ENCODE assay signal across 13 cellular contexts in genomic region chr4:98027827-98028226, GRCh38.
DNase-seq lines count a peak whose midpoint lies in the region; ATAC-seq and TF ChIP-seq lines count a peak whose summit lies in the region.
"Had no signal": no experiment of that assay in that cellular context is flagged by ENCODE, and none has a peak within 500 bp of the region (broad histone marks: within the 10 kb centered on the region; RNA-seq: fewer than 3 reads in every experiment).

No MANE protein-coding gene starts in this region.

- peak; percentile 4 for DNase-seq in NAMALWA (ENCODE audit: low spot score)
- peak; percentile 24 for DNase-seq in astrocyte of the hippocampus (ENCODE audit: low read depth, low spot score)
- DNase-seq in left lung = no peak
- no peak for DNase-seq in CD4-positive, alpha-beta T cell
- DNase-seq in inferior parietal cortex (ENCODE audit: extremely low spot score) = no peak
- DNase-seq: DMS79, esophagus squamous epithelium, left ventricle myocardium inferior, NCI-H69 had no signal

- CTCF ChIA-PET in CD4-positive, alpha-beta T cell (lab: Charles Lee) = no interaction called here

- no peaks in the 10 kb centered on the region for H3K4me1 Mint-ChIP-seq in CD4-positive, alpha-beta T cell (ENCODE audit: low read depth)

- no peaks in the 10 kb centered on the region for H3K4me1 ChIP-seq in left lung
- H3K4me1 ChIP-seq: esophagus squamous epithelium, left ventricle myocardium inferior, parathyroid adenoma had no signal

- H3K27ac ChIP-seq in left lung = no peak overlapping the region
- H3K27ac ChIP-seq in CD4-positive, alpha-beta T cell (ENCODE audit: low read depth, low read length) = no peak overlapping the region
- H3K27ac ChIP-seq: esophagus squamous epithelium, left ventricle myocardium inferior, parathyroid adenoma had no signal

- POLR2A ChIA-PET in CD4-positive, alpha-beta T cell (lab: Charles Lee) = no interaction called here

- no peaks in the 10 kb centered on the region for H3K36me3 Mint-ChIP-seq in CD4-positive, alpha-beta T cell (ENCODE audit: low read depth)

- no peak overlapping the region for H3K4me3 Mint-ChIP-seq in CD4-positive, alpha-beta T cell

- no peak overlapping the region for H3K4me3 ChIP-seq in left lung
- H3K4me3 ChIP-seq: esophagus squamous epithelium, left ventricle myocardium inferior had no signal

- H3K9me3 Mint-ChIP-seq in CD4-positive, alpha-beta T cell = peaks cover 12% of the 10 kb centered on the region

- H3K9me3 ChIP-seq in left lung = peaks cover 0 to 34% of the 10 kb centered on the region in 2 donors
- H3K9me3 ChIP-seq in CD4-positive, alpha-beta T cell (ENCODE audit: control insufficient read depth, low read length) = no peaks in the 10 kb centered on the region

- intact Hi-C loops in left lung (cut with DNase I) = no loop called here
- intact Hi-C loops in CD4-positive, alpha-beta T cell (cut with DNase I, micrococcal nuclease) = no loop called here

- H3K27me3 ChIP-seq in left lung = no peaks in the 10 kb centered on the region
- H3K27me3 ChIP-seq in CD4-positive, alpha-beta T cell (ENCODE audit: control insufficient read depth, insufficient read depth, low read length) = no peaks in the 10 kb centered on the region
- H3K27me3 ChIP-seq: esophagus squamous epithelium had no signal

- H3K36me3 ChIP-seq in left lung = no peaks in the 10 kb centered on the region
- H3K36me3 ChIP-seq: esophagus squamous epithelium, left ventricle myocardium inferior had no signal

- TF ChIP-seq CTCF in GM12873 (IDR thresholded peaks at IDR 0.05; ENCODE audit: insufficient read depth, low read depth, low read length, missing control alignments) (peak; percentile 8), left lung (IDR thresholded peaks at IDR 0.05) (no peak)
- TF ChIP-seq CTCF in CD4-positive, alpha-beta T cell (IDR thresholded peaks at IDR 0.05) = no peak

- H3K27ac Mint-ChIP-seq in CD4-positive, alpha-beta T cell = no peak overlapping the region

- H3K27me3 Mint-ChIP-seq in CD4-positive, alpha-beta T cell = no peaks in the 10 kb centered on the region

- ATAC-seq in left lung (peak; percentile 31), HG03469 (IDR thresholded peaks at IDR 0.05; ENCODE audit: unreplicated experiment) (no peak), GM21360 (IDR thresholded peaks at IDR 0.05; ENCODE audit: unreplicated experiment) (no peak)
- no peak for ATAC-seq in CD4-positive, alpha-beta T cell (ENCODE audit: poor library complexity)

Comparison
In these comparisons a context has a peak if more than half of its experiments do, and no peak if none do; other contexts are left out.
1. DNase-seq: peak in NAMALWA (single experiment) and astrocyte of the hippocampus (single experiment); none in left lung (0 of 2), CD4-positive, alpha-beta T cell (0 of 10) and inferior parietal cortex (single experiment).